Comparison of ENCODE assay signal across 26 cellular contexts in genomic region chr2:241799522-241800197, GRCh38. TPM values are rescaled to one million over a fixed set of nuclear protein-coding genes. Genes with fewer than 3 reads are reported as not detected.
DNase-seq lines count a peak whose midpoint lies in the region; ATAC-seq, FAIRE-seq and TF ChIP-seq lines count a peak whose summit lies in the region.
"Had no signal": no experiment of that assay in that cellular context is flagged by ENCODE, and none has a peak within 500 bp of the region (broad histone marks: within the 10 kb centered on the region; RNA-seq: fewer than 3 reads in every experiment).

No MANE protein-coding gene starts in this region.

- in situ Hi-C loops in transverse colon (cut with MboI; ENCODE audit: low pct_ligation_motif_present in 1 of 4, low pct_unique_long_range_greater_than_20kb in 1 of 4, low sequenced_read_pairs in 3 of 4): no loop called here

- ATAC-seq in Right ventricle myocardium superior (ENCODE audit: poor library complexity): no peak
- ATAC-seq in lung (ENCODE audit: insufficient read depth, low FRiP score): no peak
- ATAC-seq: activated naive CD4-positive, alpha-beta T cell treated with anti-CD3 and anti-CD28 coated beads, Interleukin-2, amount 50 U/mL, for 72 hours; activated T-cell treated with anti-CD3 and anti-CD28 coated beads, Interleukin-2, amount 50 U/mL, for 72 hours; gastroesophageal sphincter had no signal

- intact Hi-C loops in Right ventricle myocardium superior (cut with DNase I) (no loop called here), transverse colon (cut with DNase I; ENCODE audit: low total_unique reads) (loop anchor here (1.0 kb wide), 1 partner anchor 13 kb away; no protein-coding TSS in a partner anchor)

- no peaks in the 10 kb centered on the region for H3K9me3 ChIP-seq in right atrium auricular region
- no peaks in the 10 kb centered on the region for H3K9me3 ChIP-seq in lung (ENCODE audit: control insufficient read depth in 2 of 2, insufficient read depth in 1 of 2, low read length in 1 of 2)
- no peaks in the 10 kb centered on the region for H3K9me3 ChIP-seq in transverse colon
- H3K9me3 ChIP-seq: gastroesophageal sphincter had no signal

- FAIRE-seq in H54 (lab: Jason Lieb, UNC): no peak
- FAIRE-seq: astrocyte, G401.6 had no signal

- 84 to 85% methylated on average over 9 to 10 of the region's 10 CpGs for WGBS in lung, 2 donors
- 88% methylated on average over 9 of the region's 10 CpGs; no CpG with 5 or more reads in 1 of the 2 donors for WGBS in transverse colon (ENCODE audit: low coverage in 1 of 2), 2 donors

- H3K27ac ChIP-seq in right atrium auricular region: no peak overlapping the region
- no peak overlapping the region for H3K27ac ChIP-seq in lung (ENCODE audit: low read depth in 1 of 2, low read length in 1 of 2)
- H3K27ac ChIP-seq in transverse colon: no peak overlapping the region
- H3K27ac ChIP-seq: gastroesophageal sphincter, SJSA1 had no signal

- TF ChIP-seq POLR2A in transverse colon (IDR thresholded peaks at IDR 0.05) (no peak), H54 (IDR thresholded peaks at IDR 0.05; ENCODE audit: low read depth, low read length) (no peak)

- TF ChIP-seq CTCF in right atrium auricular region (IDR thresholded peaks at IDR 0.05) (no peak), lung (IDR thresholded peaks at IDR 0.05; ENCODE audit: control extremely low read depth, extremely low read depth) (no peak), transverse colon (IDR thresholded peaks at IDR 0.05) (no peak)

- DNase-seq in right atrium auricular region (ENCODE audit: low spot score) (peak; percentile 53), Right ventricle myocardium superior (no peak), HuH-7.5 (ENCODE audit: low spot score) (peak; percentile 5), lung (ENCODE audit: low spot score) (peak; percentile 26), transverse colon (peak; percentile 7), NCI-H2227 (lab: John Stamatoyannopoulos, UW; ENCODE audit: unreplicated experiment) (no peak), HUDEP-2 (lab: John Stamatoyannopoulos, UW; ENCODE audit: unreplicated experiment in 76 of 76) (no peak), H54 (ENCODE audit: insufficient read length, low spot score) (no peak)
- DNase-seq: activated T-cell treated with anti-CD3 and anti-CD28 coated beads, Interleukin-2, amount 50 U/mL, for 72 hours; DMS153; erythroblast; GOT3; KG1; NCI-H187; NCI-H774; OCI-M1; retina; stimulated activated CD4-positive, alpha-beta T cell treated with anti-CD3 and anti-CD28 coated beads, Interleukin-15, amount 100 ng/mL, for 24 hours had no signal

- H3K36me3 ChIP-seq in right atrium auricular region (no peaks in the 10 kb centered on the region), lung (ENCODE audit: control insufficient read depth in 2 of 2, insufficient read depth in 2 of 2, low read length in 2 of 2) (no peaks in the 10 kb centered on the region), transverse colon (no peaks in the 10 kb centered on the region)
- H3K36me3 ChIP-seq: gastroesophageal sphincter, SJSA1 had no signal

- H3K27me3 ChIP-seq in right atrium auricular region (no peaks in the 10 kb centered on the region), lung (ENCODE audit: control insufficient read depth, insufficient read depth) (peaks cover 12% of the 10 kb centered on the region), transverse colon (peaks cover 22% of the 10 kb centered on the region)

- no peak for TF ChIP-seq EP300 in transverse colon (IDR thresholded peaks at IDR 0.05; ENCODE audit: low read depth)

- peaks cover 0 to 18% of the 10 kb centered on the region in 2 donors for H3K4me1 ChIP-seq in right atrium auricular region
- peaks cover 0 to 8% of the 10 kb centered on the region in 2 donors for H3K4me1 ChIP-seq in lung (ENCODE audit: control insufficient read depth in 2 of 2, insufficient read depth in 2 of 2, low read length in 2 of 2)
- H3K4me1 ChIP-seq in transverse colon: peaks cover 20 to 56% (median 45%) of the 10 kb centered on the region in 4 donors

- H3K4me3 ChIP-seq in right atrium auricular region (no peak overlapping the region), lung (no peak overlapping the region), transverse colon (no peak overlapping the region)
- H3K4me3 ChIP-seq: gastroesophageal sphincter, SJSA1 had no signal

RNA-seq across cellular contexts. Expression of gene NEU4, which starts 9.3 kb away (rescaled TPM):
- total RNA-seq in right atrium auricular region (under 1 TPM in 1 of 2 donors, not detected in 1; 0.31 TPM), Right ventricle myocardium superior (not detected), lung (under 1 TPM; 0.26 to 0.43 TPM), transverse colon (100 to 1,000 TPM in 2 of 4 donors, 10 to 100 TPM in 2; 58.1 to 195 (median 93.9) TPM)
- polyA plus RNA-seq in lung: under 1 TPM; 0.27 to 0.59 TPM
- total RNA-seq: activated CD8-positive, alpha-beta memory T cell treated with anti-CD3 and anti-CD28 coated beads for 36 hours; SJSA1 had no signal
- polyA plus RNA-seq: AG04450 had no signal

RNA-seq across cellular contexts. Expression of gene GAL3ST2, which starts 23.0 kb away (rescaled TPM):
- total RNA-seq in right atrium auricular region (1 to 10 TPM in 1 of 2 donors, under 1 TPM in 1; 0.56 to 1.1 TPM), Right ventricle myocardium superior (not detected), lung (under 1 TPM in 1 of 2 donors, not detected in 1; 0.40 TPM), transverse colon (100 to 1,000 TPM in 1 of 4 donors, 10 to 100 TPM in 3; 50.8 to 364 (median 76.0) TPM)
- polyA plus RNA-seq in lung: not detected
- total RNA-seq: astrocyte, SJSA1 had no signal
- polyA plus RNA-seq: AG04450 had no signal

RNA-seq across cellular contexts. Expression of gene PDCD1, which starts 59.0 kb away (rescaled TPM):
- total RNA-seq in right atrium auricular region (10 to 100 TPM in 1 of 2 donors, 1 to 10 TPM in 1; 1.0 to 17.5 TPM), Right ventricle myocardium superior (2.0 TPM), lung (under 1 TPM; 0.83 to 0.97 TPM), transverse colon (under 1 TPM in 2 of 4 donors, not detected in 2; 0.55 to 0.64 TPM)
- under 1 TPM; 0.59 to 0.80 TPM for polyA plus RNA-seq in lung
- total RNA-seq: astrocyte, SJSA1, temporal lobe had no signal
- polyA plus RNA-seq: AG04450 had no signal

Comparison
In these comparisons a context has a peak if more than half of its experiments do, and no peak if none do; other contexts are left out.
1. DNase-seq: peak in right atrium auricular region (single experiment), HuH-7.5 (single experiment), lung (single experiment) and transverse colon (single experiment); none in Right ventricle myocardium superior (single experiment), NCI-H2227 (single experiment), HUDEP-2 (0 of 76) and H54 (single experiment).
2. RNA of gene NEU4, which starts 9.3 kb away (total RNA-seq): 58.1 to 195 TPM in transverse colon; 0.26 to 0.43 TPM in lung, 0.31 TPM in right atrium auricular region and not detected in Right ventricle myocardium superior (single experiment); every median in the first group is over 10 times any median in the second.
3. RNA of gene GAL3ST2, which starts 23.0 kb away (total RNA-seq): 50.8 to 364 TPM in transverse colon; 0.56 to 1.1 TPM in right atrium auricular region, 0.40 TPM in lung and not detected in Right ventricle myocardium superior (single experiment); every median in the first group is over 10 times any median in the second.